ENCODE assay signal across 17 cellular contexts in genomic region chr4:177041356-177041755, GRCh38.
"Had no signal": no experiment of that assay in that cellular context is flagged by ENCODE, and none has a peak within 500 bp of the region (broad histone marks: within the 10 kb centered on the region; RNA-seq: fewer than 3 reads in every experiment).

No MANE protein-coding gene starts in this region.

- H3K9me3 Mint-ChIP-seq: activated T-cell treated with anti-CD3 and anti-CD28 coated beads, Interleukin-2, amount 50 U/mL, for 72 hours; nephron progenitor cell; T-helper 1 cell treated with Interleukin-12 subunit alpha and Interleukin-12 subunit beta and Interleukin-4 antibody, amounts not matched to agents 30 μg/mL and 1 μg/mL, for 36 hours had no signal

- H3K4me3 Mint-ChIP-seq: activated T-cell treated with anti-CD3 and anti-CD28 coated beads, Interleukin-2, amount 50 U/mL, for 72 hours; nephron progenitor cell; T-helper 1 cell treated with Interleukin-12 subunit alpha and Interleukin-12 subunit beta and Interleukin-4 antibody, amounts not matched to agents 30 μg/mL and 1 μg/mL, for 36 hours had no signal

- H3K9me3 ChIP-seq: ascending aorta, suprapubic skin, transverse colon, vagina had no signal

- H3K4me1 Mint-ChIP-seq: nephron progenitor cell had no signal

- H3K27me3 ChIP-seq: ascending aorta, cardiac muscle cell, dorsolateral prefrontal cortex, suprapubic skin, transverse colon, vagina had no signal

- H3K4me1 ChIP-seq: ascending aorta, suprapubic skin, transverse colon, vagina had no signal

- H3K27ac Mint-ChIP-seq: activated T-cell treated with anti-CD3 and anti-CD28 coated beads, Interleukin-2, amount 50 U/mL, for 72 hours; nephron progenitor cell; T-helper 1 cell treated with Interleukin-12 subunit alpha and Interleukin-12 subunit beta and Interleukin-4 antibody, amounts not matched to agents 30 μg/mL and 1 μg/mL, for 36 hours had no signal

- H3K27ac ChIP-seq: ascending aorta, cardiac muscle cell, dorsolateral prefrontal cortex, suprapubic skin, transverse colon, vagina, WERI-Rb-1 had no signal

- H3K36me3 ChIP-seq: ascending aorta, cardiac muscle cell, suprapubic skin, transverse colon, vagina, WERI-Rb-1 had no signal

- H3K4me3 ChIP-seq: ascending aorta, cardiac muscle cell, dorsolateral prefrontal cortex, suprapubic skin, transverse colon, vagina had no signal

- DNase-seq: activated CD4-positive, alpha-beta T cell treated with anti-CD3 and anti-CD28 coated beads for 1 hour; activated effector memory CD4-positive, alpha-beta T cell treated with anti-CD3 and anti-CD28 coated beads, Interleukin-2, amount 50 U/mL, for 16 hours; activated naive CD4-positive, alpha-beta T cell treated with anti-CD3 and anti-CD28 coated beads, Interleukin-2, amount 50 U/mL, for 16 hours; activated T-cell treated with anti-CD3 and anti-CD28 coated beads, Interleukin-2, amount 50 U/mL, for 72 hours; dorsolateral prefrontal cortex; left ventricle myocardium superior; nephron progenitor cell; nucleus accumbens; retina; stimulated activated naive CD8-positive, alpha-beta T cell treated with anti-CD3 and anti-CD28 coated beads, Interleukin-15, Interleukin-2, amounts not matched to agents 100 U/mL and 50 U/mL, for 24 hours; transverse colon; WERI-Rb-1 had no signal
